ENCODE assay signal across 29 cellular contexts in genomic region chr2:16091576-16092282, GRCh38.
"Had no signal": no experiment of that assay in that cellular context is flagged by ENCODE, and none has a peak within 500 bp of the region (broad histone marks: within the 10 kb centered on the region; RNA-seq: fewer than 3 reads in every experiment).

No MANE protein-coding gene starts in this region.

- H3K27ac Mint-ChIP-seq: activated CD4-positive, alpha-beta memory T cell treated with anti-CD3 and anti-CD28 coated beads for 36 hours; activated CD4-positive, alpha-beta T cell treated with anti-CD3 and anti-CD28 coated beads for 36 hours; activated CD4-positive, alpha-beta T cell treated with anti-CD3 and anti-CD28 coated beads, Interleukin-2, amount 10 ng/mL, durations not matched to agents 24 days and 14 days; activated CD8-positive, alpha-beta memory T cell treated with anti-CD3 and anti-CD28 coated beads, Interleukin-2, amount 10 ng/mL, durations not matched to agents 7 days and 5 days; activated CD8-positive, alpha-beta T cell treated with anti-CD3 and anti-CD28 coated beads, Interleukin-2, amount 10 ng/mL, durations not matched to agents 7 days and 5 days; activated naive CD4-positive, alpha-beta T cell treated with anti-CD3 and anti-CD28 coated beads for 36 hours; activated naive CD4-positive, alpha-beta T cell treated with anti-CD3 and anti-CD28 coated beads, Interleukin-2, amount 50 U/mL, for 24 hours; activated naive CD8-positive, alpha-beta T cell treated with anti-CD3 and anti-CD28 coated beads for 36 hours; activated naive CD8-positive, alpha-beta T cell treated with anti-CD3 and anti-CD28 coated beads, Interleukin-2, amount 50 U/mL, for 24 hours; activated T-helper 1 cell treated with anti-CD3 and anti-CD28 coated beads, Interleukin-12 subunit alpha, Interleukin-12 subunit beta, Interleukin-2, Interleukin-4 antibody, amounts not matched to agents 30 ng/mL and 10 ng/mL and 1 ng/mL, durations not matched to agents 14 hours and 24 hours and 36 hours; activated T-helper 2 cell treated with anti-CD3 and anti-CD28 coated beads, Interferon-gamma antibody, Interleukin-2, Interleukin-4, amounts not matched to agents 10 μg/mL and 5 μg/mL and 100 μg/mL, durations not matched to agents 14 hours and 24 hours and 36 hours had no signal

- H3K9me3 Mint-ChIP-seq: activated CD4-positive, alpha-beta memory T cell treated with anti-CD3 and anti-CD28 coated beads for 36 hours; activated CD4-positive, alpha-beta T cell treated with anti-CD3 and anti-CD28 coated beads, Interleukin-2, amount 10 ng/mL, durations not matched to agents 24 days and 14 days; activated naive CD4-positive, alpha-beta T cell treated with anti-CD3 and anti-CD28 coated beads for 36 hours; activated naive CD4-positive, alpha-beta T cell treated with anti-CD3 and anti-CD28 coated beads, Interleukin-2, amount 50 U/mL, for 24 hours; activated naive CD8-positive, alpha-beta T cell treated with anti-CD3 and anti-CD28 coated beads for 36 hours; activated naive CD8-positive, alpha-beta T cell treated with anti-CD3 and anti-CD28 coated beads, Interleukin-2, amount 50 U/mL, for 24 hours; activated T-helper 1 cell treated with anti-CD3 and anti-CD28 coated beads, Interleukin-12 subunit alpha, Interleukin-12 subunit beta, Interleukin-2, Interleukin-4 antibody, amounts not matched to agents 30 ng/mL and 10 ng/mL and 1 ng/mL, durations not matched to agents 14 hours and 24 hours and 36 hours; activated T-helper 2 cell treated with anti-CD3 and anti-CD28 coated beads, Interferon-gamma antibody, Interleukin-2, Interleukin-4, amounts not matched to agents 10 μg/mL and 5 μg/mL and 100 μg/mL, durations not matched to agents 14 hours and 24 hours and 36 hours had no signal

- H3K9me3 ChIP-seq: adrenal gland, body of pancreas, colonic mucosa, esophagus squamous epithelium, gastroesophageal sphincter had no signal

- DNase-seq: activated CD4-positive, alpha-beta memory T cell treated with anti-CD3 and anti-CD28 coated beads for 36 hours; activated CD4-positive, alpha-beta T cell treated with anti-CD3 and anti-CD28 coated beads for 36 hours; activated CD4-positive, alpha-beta T cell treated with anti-CD3 and anti-CD28 coated beads, Interleukin-2, amount 10 ng/mL, durations not matched to agents 24 days and 14 days; activated CD4-positive, CD25-positive, alpha-beta regulatory T cell; activated CD4-positive, CD25-positive, alpha-beta regulatory T cell treated with anti-CD3 and anti-CD28 coated beads, Interleukin-2, amount 50 U/mL, for 72 hours; activated CD8-positive, alpha-beta memory T cell treated with anti-CD3 and anti-CD28 coated beads, Interleukin-2, amount 10 ng/mL, durations not matched to agents 7 days and 5 days; activated CD8-positive, alpha-beta memory T cell treated with anti-CD3 and anti-CD28 coated beads, Interleukin-2, amount 50 U/mL, for 4 hours; activated CD8-positive, alpha-beta T cell treated with anti-CD3 and anti-CD28 coated beads, Interleukin-2, amount 10 ng/mL, durations not matched to agents 7 days and 5 days; activated effector memory CD4-positive, alpha-beta T cell treated with anti-CD3 and anti-CD28 coated beads, Interleukin-2, amount 50 U/mL, for 16 hours; activated naive CD4-positive, alpha-beta T cell treated with anti-CD3 and anti-CD28 coated beads for 36 hours; activated naive CD8-positive, alpha-beta T cell treated with anti-CD3 and anti-CD28 coated beads for 36 hours; activated naive CD8-positive, alpha-beta T cell treated with anti-CD3 and anti-CD28 coated beads, Interleukin-2, amount 50 U/mL, for 24 hours; activated T-cell treated with anti-CD3 and anti-CD28 coated beads, Interleukin-2, amount 50 U/mL, for 1 hour; activated T-cell treated with anti-CD3 and anti-CD28 coated beads, Interleukin-2, amount 50 U/mL, for 48 hours; adrenal gland; amygdala; aorta; body of pancreas; caudate nucleus; colonic mucosa; effector CD8-positive, alpha-beta T cell; esophagus squamous epithelium; foreskin melanocyte; T-helper 2 cell had no signal

- H3K27me3 Mint-ChIP-seq: activated CD4-positive, alpha-beta memory T cell treated with anti-CD3 and anti-CD28 coated beads for 36 hours; activated CD4-positive, alpha-beta T cell treated with anti-CD3 and anti-CD28 coated beads for 36 hours; activated CD4-positive, alpha-beta T cell treated with anti-CD3 and anti-CD28 coated beads, Interleukin-2, amount 10 ng/mL, durations not matched to agents 24 days and 14 days; activated CD8-positive, alpha-beta memory T cell treated with anti-CD3 and anti-CD28 coated beads, Interleukin-2, amount 10 ng/mL, durations not matched to agents 7 days and 5 days; activated naive CD4-positive, alpha-beta T cell treated with anti-CD3 and anti-CD28 coated beads, Interleukin-2, amount 50 U/mL, for 24 hours; activated naive CD8-positive, alpha-beta T cell treated with anti-CD3 and anti-CD28 coated beads, Interleukin-2, amount 50 U/mL, for 24 hours had no signal

- H3K4me1 ChIP-seq: adrenal gland, colonic mucosa, gastroesophageal sphincter had no signal

- H3K4me1 Mint-ChIP-seq: activated CD4-positive, alpha-beta T cell treated with anti-CD3 and anti-CD28 coated beads, Interleukin-2, amount 10 ng/mL, durations not matched to agents 24 days and 14 days; activated CD8-positive, alpha-beta memory T cell treated with anti-CD3 and anti-CD28 coated beads, Interleukin-2, amount 10 ng/mL, durations not matched to agents 7 days and 5 days; activated naive CD4-positive, alpha-beta T cell treated with anti-CD3 and anti-CD28 coated beads, Interleukin-2, amount 50 U/mL, for 24 hours; activated naive CD8-positive, alpha-beta T cell treated with anti-CD3 and anti-CD28 coated beads, Interleukin-2, amount 50 U/mL, for 24 hours had no signal

- H3K36me3 Mint-ChIP-seq: activated CD4-positive, alpha-beta memory T cell treated with anti-CD3 and anti-CD28 coated beads for 36 hours; activated CD8-positive, alpha-beta memory T cell treated with anti-CD3 and anti-CD28 coated beads, Interleukin-2, amount 10 ng/mL, durations not matched to agents 7 days and 5 days; activated naive CD4-positive, alpha-beta T cell treated with anti-CD3 and anti-CD28 coated beads, Interleukin-2, amount 50 U/mL, for 24 hours; activated naive CD8-positive, alpha-beta T cell treated with anti-CD3 and anti-CD28 coated beads for 36 hours had no signal

- H3K27me3 ChIP-seq: adrenal gland, body of pancreas, colonic mucosa had no signal

- ATAC-seq: activated CD4-positive, alpha-beta T cell treated with anti-CD3 and anti-CD28 coated beads for 36 hours; activated CD8-positive, alpha-beta memory T cell treated with anti-CD3 and anti-CD28 coated beads, Interleukin-2, amount 10 ng/mL, durations not matched to agents 7 days and 5 days; activated CD8-positive, alpha-beta T cell treated with anti-CD3 and anti-CD28 coated beads, Interleukin-2, amount 10 ng/mL, durations not matched to agents 7 days and 5 days; activated naive CD8-positive, alpha-beta T cell treated with anti-CD3 and anti-CD28 coated beads, Interleukin-2, amount 50 U/mL, for 24 hours; body of pancreas; gastroesophageal sphincter had no signal

- H3K36me3 ChIP-seq: adrenal gland, colonic mucosa, esophagus squamous epithelium, gastroesophageal sphincter had no signal

- H3K4me3 Mint-ChIP-seq: activated CD4-positive, alpha-beta memory T cell treated with anti-CD3 and anti-CD28 coated beads for 36 hours; activated CD4-positive, alpha-beta T cell treated with anti-CD3 and anti-CD28 coated beads for 36 hours; activated CD4-positive, alpha-beta T cell treated with anti-CD3 and anti-CD28 coated beads, Interleukin-2, amount 10 ng/mL, durations not matched to agents 24 days and 14 days; activated CD8-positive, alpha-beta memory T cell treated with anti-CD3 and anti-CD28 coated beads, Interleukin-2, amount 10 ng/mL, durations not matched to agents 7 days and 5 days; activated CD8-positive, alpha-beta T cell treated with anti-CD3 and anti-CD28 coated beads, Interleukin-2, amount 10 ng/mL, durations not matched to agents 7 days and 5 days; activated naive CD4-positive, alpha-beta T cell treated with anti-CD3 and anti-CD28 coated beads for 36 hours; activated naive CD4-positive, alpha-beta T cell treated with anti-CD3 and anti-CD28 coated beads, Interleukin-2, amount 50 U/mL, for 24 hours; activated naive CD8-positive, alpha-beta T cell treated with anti-CD3 and anti-CD28 coated beads for 36 hours; activated naive CD8-positive, alpha-beta T cell treated with anti-CD3 and anti-CD28 coated beads, Interleukin-2, amount 50 U/mL, for 24 hours; activated T-helper 1 cell treated with anti-CD3 and anti-CD28 coated beads, Interleukin-12 subunit alpha, Interleukin-12 subunit beta, Interleukin-2, Interleukin-4 antibody, amounts not matched to agents 30 ng/mL and 10 ng/mL and 1 ng/mL, durations not matched to agents 14 hours and 24 hours and 36 hours had no signal

- H3K4me3 ChIP-seq: adrenal gland, body of pancreas, colonic mucosa, esophagus squamous epithelium, gastroesophageal sphincter had no signal

- H3K27ac ChIP-seq: adrenal gland, body of pancreas, colonic mucosa, epithelial cell of prostate, esophagus squamous epithelium, gastroesophageal sphincter had no signal
